10 cellular contexts compared by ENCODE assay signal in genomic region chr21:43331962-43332458, GRCh38.
DNase-seq lines count a peak whose midpoint lies in the region; ATAC-seq, FAIRE-seq and TF ChIP-seq lines count a peak whose summit lies in the region.
"Had no signal": no experiment of that assay in that cellular context is flagged by ENCODE, and none has a peak within 500 bp of the region (broad histone marks: within the 10 kb centered on the region; RNA-seq: fewer than 3 reads in every experiment).

No MANE protein-coding gene starts in this region.

- ATAC-seq in sciatic nerve, result peak; percentile 80
- ATAC-seq in stimulated activated effector memory CD8-positive, alpha-beta T cell treated with anti-CD3 and anti-CD28 coated beads, Interleukin-12 subunit alpha, Interleukin-12 subunit beta, amount 100 ng/mL, for 72 hours, result no peak
- no peak for ATAC-seq in GM21619 (IDR thresholded peaks at IDR 0.05; ENCODE audit: unreplicated experiment)
- ATAC-seq: activated T-cell treated with anti-CD3 and anti-CD28 coated beads, Interleukin-2, amount 50 U/mL, for 4 hours had no signal

- no peak overlapping the region for H2AFZ ChIP-seq in hepatocyte

- intact Hi-C loops in sciatic nerve (cut with DNase I), result no loop called here
- intact Hi-C loops in posterior vena cava (cut with DNase I), result no loop called here

- H3K9me3 ChIP-seq in hepatocyte (ENCODE audit: low read depth), result no peaks in the 10 kb centered on the region

- no peak overlapping the region for H3K27ac Mint-ChIP-seq in stimulated activated effector memory CD8-positive, alpha-beta T cell treated with anti-CD3 and anti-CD28 coated beads, Interleukin-12 subunit alpha, Interleukin-12 subunit beta, amount 100 ng/mL, for 72 hours

- FAIRE-seq in H54 (lab: Jason Lieb, UNC), result no peak
- FAIRE-seq: GM12892 had no signal

- peaks cover 33% of the 10 kb centered on the region for H3K4me1 ChIP-seq in hepatocyte (ENCODE audit: insufficient read depth)

- peaks cover 15% of the 10 kb centered on the region for H3K4me1 Mint-ChIP-seq in stimulated activated effector memory CD8-positive, alpha-beta T cell treated with anti-CD3 and anti-CD28 coated beads, Interleukin-12 subunit alpha, Interleukin-12 subunit beta, amount 100 ng/mL, for 72 hours

- H3K27ac ChIP-seq in hepatocyte, result peak overlapping the region; percentile 96

- H3K9me2 ChIP-seq in hepatocyte (replicated peaks; ENCODE audit: insufficient read depth), result no peaks in the 10 kb centered on the region

- H3K4me3 ChIP-seq in hepatocyte, result no peak overlapping the region

- H3K4me2 ChIP-seq in hepatocyte, result peak overlapping the region; percentile 70

- H3K36me3 ChIP-seq in hepatocyte (replicated peaks; ENCODE audit: insufficient read depth, low read depth), result no peaks in the 10 kb centered on the region

- no peak for TF ChIP-seq CTCF in hepatocyte (IDR thresholded peaks at IDR 0.05; ENCODE audit: poor library complexity)

- DNase-seq in H54 (ENCODE audit: insufficient read length, low spot score), result peak; percentile 67
- peak; percentile 90 for DNase-seq in astrocyte of the hippocampus (ENCODE audit: low read depth, low spot score)
- peak; percentile 83 for DNase-seq in hepatocyte (ENCODE audit: low spot score)
- DNase-seq in sciatic nerve (ENCODE audit: low spot score), result peak; percentile 82
- DNase-seq in stimulated activated effector memory CD8-positive, alpha-beta T cell treated with anti-CD3 and anti-CD28 coated beads, Interleukin-12 subunit alpha, Interleukin-12 subunit beta, amount 100 ng/mL, for 72 hours (ENCODE audit: low spot score in 2 of 2), result no peak
- no peak for DNase-seq in posterior vena cava (ENCODE audit: low spot score)
- DNase-seq in DMS79 (lab: John Stamatoyannopoulos, UW), result no peak
- DNase-seq: activated T-cell treated with anti-CD3 and anti-CD28 coated beads, Interleukin-2, amount 50 U/mL, for 4 hours had no signal

- TF ChIP-seq POLR2A in H54 (IDR thresholded peaks at IDR 0.05; ENCODE audit: low read depth, low read length), result no peak

- H3K4me3 Mint-ChIP-seq in stimulated activated effector memory CD8-positive, alpha-beta T cell treated with anti-CD3 and anti-CD28 coated beads, Interleukin-12 subunit alpha, Interleukin-12 subunit beta, amount 100 ng/mL, for 72 hours, result no peak overlapping the region
- H3K4me3 Mint-ChIP-seq: activated T-cell treated with anti-CD3 and anti-CD28 coated beads, Interleukin-2, amount 50 U/mL, for 4 hours had no signal

- 72% methylated on average over 14 of the region's 14 CpGs for WGBS in hepatocyte (ENCODE audit: low lambda C conversion rate, missing lambda C conversion rate)

- no peaks in the 10 kb centered on the region for H3K79me2 ChIP-seq in hepatocyte

- H3K36me3 Mint-ChIP-seq in stimulated activated effector memory CD8-positive, alpha-beta T cell treated with anti-CD3 and anti-CD28 coated beads, Interleukin-12 subunit alpha, Interleukin-12 subunit beta, amount 100 ng/mL, for 72 hours, result peaks cover 22% of the 10 kb centered on the region

- no peaks in the 10 kb centered on the region for H3K27me3 ChIP-seq in hepatocyte

- no peaks in the 10 kb centered on the region for H4K20me1 ChIP-seq in hepatocyte (ENCODE audit: insufficient read depth, poor library complexity, severe bottlenecking)

- no peaks in the 10 kb centered on the region for H3K9me3 Mint-ChIP-seq in stimulated activated effector memory CD8-positive, alpha-beta T cell treated with anti-CD3 and anti-CD28 coated beads, Interleukin-12 subunit alpha, Interleukin-12 subunit beta, amount 100 ng/mL, for 72 hours
- H3K9me3 Mint-ChIP-seq: activated T-cell treated with anti-CD3 and anti-CD28 coated beads, Interleukin-2, amount 50 U/mL, for 4 hours had no signal

Comparison
In these comparisons a context has a peak if more than half of its experiments do, and no peak if none do; other contexts are left out.
1. DNase-seq: peak in H54 (single experiment), astrocyte of the hippocampus (single experiment), hepatocyte (single experiment) and sciatic nerve (single experiment); none in stimulated activated effector memory CD8-positive, alpha-beta T cell treated with anti-CD3 and anti-CD28 coated beads, Interleukin-12 subunit alpha, Interleukin-12 subunit beta, amount 100 ng/mL, for 72 hours (0 of 2), posterior vena cava (single experiment) and DMS79 (single experiment).